In the genomic region with DNA sequence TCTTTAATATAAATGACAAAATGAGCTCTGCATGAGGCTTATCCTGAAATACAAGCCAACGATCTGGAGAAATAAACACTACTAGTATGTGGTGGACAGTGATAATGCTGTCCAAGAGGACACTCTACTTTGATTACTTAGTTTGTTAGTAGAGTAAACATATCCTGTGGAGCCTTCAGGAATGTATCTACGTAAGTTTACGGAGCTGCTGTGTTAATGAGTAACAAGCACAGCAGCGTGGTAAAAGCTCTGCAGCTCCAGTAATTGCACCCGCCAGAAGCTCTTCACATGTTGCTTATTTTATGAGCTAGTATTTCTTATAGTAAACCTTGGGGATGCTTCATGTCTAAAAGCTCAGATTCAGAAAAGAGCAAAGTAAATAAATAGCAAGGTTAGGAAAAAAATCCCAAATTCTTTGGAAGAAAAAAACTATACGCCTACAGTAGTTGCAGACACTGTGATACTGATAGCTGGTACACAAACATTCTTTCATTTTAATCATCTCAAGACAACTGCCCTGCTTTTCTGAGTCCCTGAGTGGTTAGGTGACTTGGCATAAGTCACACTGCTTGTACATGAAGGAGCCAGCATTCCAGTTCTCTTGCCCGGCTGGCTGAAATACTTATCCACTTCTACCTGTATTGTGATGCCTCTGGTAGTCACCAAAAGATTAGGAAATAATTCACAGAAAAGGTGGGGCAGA, we compare ENCODE assay signal across 9 cellular contexts. TPM values are rescaled to one million over a fixed set of nuclear protein-coding genes. Genes with fewer than 3 reads are reported as not detected.
DNase-seq lines count a peak whose midpoint lies in the region; ATAC-seq, FAIRE-seq and TF ChIP-seq lines count a peak whose summit lies in the region.
"Had no signal": no experiment of that assay in that cellular context is flagged by ENCODE, and none has a peak within 500 bp of the region (broad histone marks: within the 10 kb centered on the region; RNA-seq: fewer than 3 reads in every experiment).

No MANE protein-coding gene starts in this region.

- no peaks in the 10 kb centered on the region for H3K9me3 ChIP-seq in K562 (replicated peaks; ENCODE audit: control insufficient read depth, insufficient read depth, low read depth, low read length)
- H3K9me3 ChIP-seq in keratinocyte (ENCODE audit: control insufficient read depth, low read depth, low read length) = no peaks in the 10 kb centered on the region
- no peaks in the 10 kb centered on the region for H3K9me3 ChIP-seq in thyroid gland
- no peaks in the 10 kb centered on the region for H3K9me3 ChIP-seq in naive thymus-derived CD4-positive, alpha-beta T cell (ENCODE audit: control insufficient read depth in 2 of 3, low read length in 3 of 3)
- no peaks in the 10 kb centered on the region for H3K9me3 ChIP-seq in BE2C

- CTCF ChIA-PET in K562 (lab: Yijun Ruan, JAX; ENCODE audit: low intra/inter-chr PET ratio) = interaction anchor here (0.7 kb wide), 1 partner anchor 110 kb away, joined by 7 read pairs; no protein-coding TSS in a partner anchor
- CTCF ChIA-PET in naive thymus-derived CD4-positive, alpha-beta T cell (lab: Charles Lee) = interaction anchor here (0.7 to 1.1 kb wide), 2 partner anchors 48 to 83 kb away, joined by 3 read pairs; no protein-coding TSS in a partner anchor

- intact Hi-C loops in K562 (cut with micrococcal nuclease) (no loop called here), thyroid gland (cut with DNase I) (no loop called here)
- intact Hi-C loops in naive thymus-derived CD4-positive, alpha-beta T cell (cut with micrococcal nuclease) = no loop called here

- H3K27me3 Mint-ChIP-seq in naive thymus-derived CD4-positive, alpha-beta T cell = no peaks in the 10 kb centered on the region
- no peaks in the 10 kb centered on the region for H3K27me3 Mint-ChIP-seq in immature natural killer cell (ENCODE audit: low read depth in 3 of 3)

- no peaks in the 10 kb centered on the region for H3K9me1 ChIP-seq in K562 (ENCODE audit: control insufficient read depth, insufficient read depth, low read length)
- H3K9me1 ChIP-seq in keratinocyte (ENCODE audit: control insufficient read depth, extremely low read depth, insufficient read depth, low read length) = no peaks in the 10 kb centered on the region

- H3K27ac Mint-ChIP-seq in naive thymus-derived CD4-positive, alpha-beta T cell = no peak overlapping the region
- no peak overlapping the region for H3K27ac Mint-ChIP-seq in immature natural killer cell
- H3K27ac Mint-ChIP-seq: activated CD8-positive, alpha-beta T cell treated with anti-CD3 and anti-CD28 coated beads, Interleukin-2, amount 10 ng/mL, durations not matched to agents 7 days and 5 days had no signal

- no peak overlapping the region for H3K4me3 Mint-ChIP-seq in naive thymus-derived CD4-positive, alpha-beta T cell
- H3K4me3 Mint-ChIP-seq in immature natural killer cell = no peak overlapping the region
- H3K4me3 Mint-ChIP-seq: activated CD8-positive, alpha-beta T cell treated with anti-CD3 and anti-CD28 coated beads, Interleukin-2, amount 10 ng/mL, durations not matched to agents 7 days and 5 days; neural crest cell had no signal

- H3K9ac ChIP-seq in K562 (ENCODE audit: insufficient read depth in 1 of 2, low read depth in 2 of 2, low read length in 2 of 2) (no peak overlapping the region), keratinocyte (ENCODE audit: control insufficient read depth, extremely low read depth, insufficient read depth, low read length) (peak overlapping the region; percentile 36)

- H3K4me2 ChIP-seq in K562 (ENCODE audit: insufficient read depth, low read length) (no peak overlapping the region), keratinocyte (ENCODE audit: control insufficient read depth, extremely low read depth, insufficient read depth, low read depth, low read length) (peak overlapping the region; percentile 88)

- no peak for FAIRE-seq in K562 (lab: Jason Lieb, UNC)
- FAIRE-seq in keratinocyte (lab: Jason Lieb, UNC) = peak; percentile 20

- H3K4me1 Mint-ChIP-seq in naive thymus-derived CD4-positive, alpha-beta T cell = no peaks in the 10 kb centered on the region
- H3K4me1 Mint-ChIP-seq in immature natural killer cell = no peaks in the 10 kb centered on the region

- no peak overlapping the region for H3K4me3 ChIP-seq in K562
- H3K4me3 ChIP-seq in keratinocyte (ENCODE audit: control insufficient read depth in 2 of 3, extremely low read depth in 1 of 3, insufficient read depth in 2 of 3, low read depth in 1 of 3, low read length in 3 of 3) = peak overlapping the region in 2 of 3 experiments; percentile 8 to 29
- no peak overlapping the region for H3K4me3 ChIP-seq in thyroid gland (replicated peaks in 1 of 3)
- H3K4me3 ChIP-seq in naive thymus-derived CD4-positive, alpha-beta T cell (ENCODE audit: low read length) = no peak overlapping the region
- no peak overlapping the region for H3K4me3 ChIP-seq in BE2C (ENCODE audit: low read depth, low read length)

- no peak overlapping the region for H2AFZ ChIP-seq in K562 (ENCODE audit: low read depth, low read length)
- H2AFZ ChIP-seq in keratinocyte (ENCODE audit: control insufficient read depth, low read length) = no peak overlapping the region

- H3K9me3 Mint-ChIP-seq in naive thymus-derived CD4-positive, alpha-beta T cell = no peaks in the 10 kb centered on the region
- peaks cover 0 to 1% (median 0%) of the 10 kb centered on the region in 6 donors for H3K9me3 Mint-ChIP-seq in immature natural killer cell
- H3K9me3 Mint-ChIP-seq: neural crest cell had no signal

- H3K36me3 Mint-ChIP-seq in naive thymus-derived CD4-positive, alpha-beta T cell = no peaks in the 10 kb centered on the region
- no peaks in the 10 kb centered on the region for H3K36me3 Mint-ChIP-seq in immature natural killer cell

- TF ChIP-seq CTCF in K562 (IDR thresholded peaks at IDR 0.05 in 2 of 3, conservative IDR thresholded peaks at IDR 0.05 in 1 of 3; ENCODE audit: insufficient read depth in 2 of 3, low read depth in 1 of 3, low read length in 3 of 3) = no peak
- no peak for TF ChIP-seq CTCF in keratinocyte (optimal IDR thresholded peaks at IDR 0.05 in 1 of 3, IDR thresholded peaks at IDR 0.05 in 1 of 3, conservative IDR thresholded peaks at IDR 0.05 in 1 of 3; ENCODE audit: extremely low read depth in 1 of 3, insufficient read depth in 2 of 3, low read length in 3 of 3)
- TF ChIP-seq CTCF in thyroid gland (IDR thresholded peaks at IDR 0.05) = no peak
- no peak for TF ChIP-seq CTCF in BE2C (IDR thresholded peaks at IDR 0.05; ENCODE audit: low read depth, low read length)

- TF ChIP-seq EP300 in K562 (IDR thresholded peaks at IDR 0.05; ENCODE audit: low read length) = no peak

- ATAC-seq in K562 = no peak
- no peak for ATAC-seq in naive thymus-derived CD4-positive, alpha-beta T cell
- ATAC-seq: activated CD8-positive, alpha-beta T cell treated with anti-CD3 and anti-CD28 coated beads, Interleukin-2, amount 10 ng/mL, durations not matched to agents 7 days and 5 days had no signal

- peaks cover 8 to 50% of the 10 kb centered on the region in 2 experiments; a peak in 3 of 5 replicates for H3K4me1 ChIP-seq in K562 (replicated peaks in 1 of 2; ENCODE audit: control insufficient read depth in 2 of 2, insufficient read depth in 2 of 2, low read length in 2 of 2)
- H3K4me1 ChIP-seq in keratinocyte (ENCODE audit: control insufficient read depth, extremely low read depth, insufficient read depth, low read length) = peaks cover 71% of the 10 kb centered on the region
- peaks cover 16 to 22% of the 10 kb centered on the region in 2 donors for H3K4me1 ChIP-seq in thyroid gland
- no peaks in the 10 kb centered on the region for H3K4me1 ChIP-seq in naive thymus-derived CD4-positive, alpha-beta T cell (ENCODE audit: control insufficient read depth in 2 of 2, insufficient read depth in 2 of 2, low read length in 2 of 2)
- H3K4me1 ChIP-seq in BE2C = no peaks in the 10 kb centered on the region; the same call in 1 of the 2 replicates

- in situ Hi-C loops in K562 (cut with MboI) = no loop called here

- H3K79me2 ChIP-seq in K562 (ENCODE audit: control insufficient read depth, insufficient read depth, low read length) (no peaks in the 10 kb centered on the region), keratinocyte (ENCODE audit: control insufficient read depth, insufficient read depth, low read length) (peaks cover 35% of the 10 kb centered on the region)

- peak; percentile 80 for DNase-seq in LoVo (ENCODE audit: low spot score)
- DNase-seq in K562 (ENCODE audit: extremely low read depth in 1 of 4, low spot score in 3 of 4) = no peak
- DNase-seq in keratinocyte (ENCODE audit: low read depth, low spot score) = no peak
- peak; percentile 35 to 44 for DNase-seq in thyroid gland
- DNase-seq in naive thymus-derived CD4-positive, alpha-beta T cell = no peak
- DNase-seq in immature natural killer cell = no peak
- no peak for DNase-seq in BE2C
- DNase-seq: activated CD8-positive, alpha-beta T cell treated with anti-CD3 and anti-CD28 coated beads, Interleukin-2, amount 10 ng/mL, durations not matched to agents 7 days and 5 days had no signal

- TF ChIP-seq POLR2A in K562 (conservative IDR thresholded peaks at IDR 0.05) (no peak), thyroid gland (IDR thresholded peaks at IDR 0.05) (no peak)

- no peak overlapping the region for H3K27ac ChIP-seq in K562 (ENCODE audit: extremely low read depth, low read depth, low read length)
- peak overlapping the region; percentile 75 for H3K27ac ChIP-seq in keratinocyte (ENCODE audit: control insufficient read depth, insufficient read depth, low read length)
- H3K27ac ChIP-seq in thyroid gland = peak overlapping the region in 1 of 3 donors; percentile 5
- no peak overlapping the region for H3K27ac ChIP-seq in naive thymus-derived CD4-positive, alpha-beta T cell (ENCODE audit: low read depth, low read length)

- dilution Hi-C loops in keratinocyte (cut with MboI; ENCODE audit: extremely low pct_ligation_motif_present, low sequenced_read_pairs) = no loop called here

- no peaks in the 10 kb centered on the region for H4K20me1 ChIP-seq in K562 (replicated peaks; ENCODE audit: control insufficient read depth, insufficient read depth, low read length)
- no peaks in the 10 kb centered on the region for H4K20me1 ChIP-seq in keratinocyte (ENCODE audit: control insufficient read depth, extremely low read depth, insufficient read depth, low read length)

- POLR2A ChIA-PET in K562 (lab: Yijun Ruan, JAX) = interaction anchor here (1.2 to 2.2 kb wide), 5 partner anchors 9 to 20 kb away, joined by 3 to 9 read pairs (median 7); no protein-coding TSS in a partner anchor
- POLR2A ChIA-PET in naive thymus-derived CD4-positive, alpha-beta T cell (lab: Charles Lee) = no interaction called here

- BruUV-seq in K562 (replicated peaks; lab: Mats Ljungman, UMichigan) = no TSS peak

- 53% methylated on average over 7 of the region's 7 CpGs for WGBS in K562 (ENCODE audit: insufficient coverage, low coverage, missing lambda C conversion rate)
- WGBS in thyroid gland, 2 donors = 68 to 72% methylated on average over 7 of the region's 7 CpGs

- H3K36me3 ChIP-seq in K562 (ENCODE audit: control insufficient read depth, insufficient read depth, low read length) = no peaks in the 10 kb centered on the region
- H3K36me3 ChIP-seq in keratinocyte (ENCODE audit: control insufficient read depth in 2 of 2, extremely low read depth in 1 of 2, insufficient read depth in 2 of 2, low read length in 2 of 2) = peaks cover 0 to under 1% of the 10 kb centered on the region in 2 experiments
- H3K36me3 ChIP-seq in thyroid gland = no peaks in the 10 kb centered on the region
- no peaks in the 10 kb centered on the region for H3K36me3 ChIP-seq in naive thymus-derived CD4-positive, alpha-beta T cell (ENCODE audit: control insufficient read depth in 2 of 3, insufficient read depth in 3 of 3, low read length in 3 of 3)
- no peaks in the 10 kb centered on the region for H3K36me3 ChIP-seq in BE2C

- TF ChIP-seq RAD21 in K562 (CRISPR knock-in tag; conservative IDR thresholded peaks at IDR 0.05 in 1 of 2, IDR thresholded peaks at IDR 0.05 in 1 of 2) = no peak

- H3K27me3 ChIP-seq in K562 (ENCODE audit: control insufficient read depth in 2 of 2, insufficient read depth in 2 of 2, low read length in 2 of 2) (no peaks in the 10 kb centered on the region), keratinocyte (ENCODE audit: control insufficient read depth, extremely low read depth, insufficient read depth, low read length) (no peaks in the 10 kb centered on the region), thyroid gland (no peaks in the 10 kb centered on the region), BE2C (no peaks in the 10 kb centered on the region)
- H3K27me3 ChIP-seq in naive thymus-derived CD4-positive, alpha-beta T cell (ENCODE audit: control insufficient read depth in 2 of 2, insufficient read depth in 2 of 2, low read length in 2 of 2) = no peaks in the 10 kb centered on the region

RNA-seq across cellular contexts. Expression of gene CCDC34, which starts 32.7 kb away (rescaled TPM):
- 2.5 and 6.3 TPM in 2 replicates for total RNA-seq in K562 (2011; cell fraction: chromatin; rRNA removed; ENCODE audit: low replicate concordance)
- 2.5 and 2.7 TPM in 2 replicates for total RNA-seq in K562 (2011; cell fraction: nucleolus; rRNA removed)
- total RNA-seq in K562 (2011; cell fraction: nucleoplasm; rRNA removed) = 3.3 and 7.7 TPM in 2 replicates
- total RNA-seq in K562 (2014; rRNA removed) (13.8 and 16.5 TPM in 2 replicates), K562 (2014; rRNA removed; fragmentation: Illumina TruSeq; extraction: Trizol) (22.4 and 24.7 TPM in 2 replicates), K562 (2015; rRNA removed; fragmentation: Illumina TruSeq; extraction: Trizol) (32.6 and 34.7 TPM in 2 replicates), K562 (2021) (14.8 and 15.7 TPM in 2 replicates), thyroid gland (1 to 10 TPM; 2.1 to 4.6 (median 3.9) TPM)
- polyA plus RNA-seq in K562 (2011; rRNA removed) (8.1 and 11.9 TPM in 2 replicates), K562 (2014; fragmentation: Illumina TruSeq; extraction: Trizol) (30.9 and 42.0 TPM in 2 replicates), K562 (2014; fragmentation: Nextera tagmentation; extraction: Ambion mirVana) (1 to 10 TPM; 6.2 to 6.6 TPM), K562 (2014; rRNA removed) (15.6 and 19.0 TPM in 2 replicates), keratinocyte (1.6 to 4.2 TPM (median 3.1 TPM) in 3 replicates), immature natural killer cell (1 to 10 TPM; 1.3 to 1.6 (median 1.4) TPM)
- polyA plus RNA-seq in K562 (2011; cell fraction: cytosol; rRNA removed) = 5.8 and 7.1 TPM in 2 replicates
- 5.1 and 5.8 TPM in 2 replicates for polyA plus RNA-seq in K562 (2011; cell fraction: nucleus; rRNA removed)
- polyA plus RNA-seq in K562 (2012) = 16.1 and 24.0 TPM in 2 replicates
- polyA minus RNA-seq in K562 (2011; rRNA and poly(A)+ RNA removed) = 5.4 and 7.6 TPM in 2 replicates
- 3.1 and 4.3 TPM in 2 replicates for polyA minus RNA-seq in K562 (2011; cell fraction: cytosol; rRNA and poly(A)+ RNA removed)
- polyA minus RNA-seq in K562 (2011; cell fraction: nucleus; rRNA and poly(A)+ RNA removed) = 4.7 and 5.2 TPM in 2 replicates
- 3.5 TPM for polyA plus RNA-seq in keratinocyte (2011; ENCODE audit: low read depth)
- polyA plus RNA-seq in keratinocyte (2011; cell fraction: cytosol; rRNA removed) = 1.8 and 2.1 TPM in 2 replicates
- polyA plus RNA-seq in keratinocyte (2011; cell fraction: nucleus; rRNA removed) = 1.8 and 2.0 TPM in 2 replicates
- polyA plus RNA-seq in keratinocyte (2012; ENCODE audit: low replicate concordance) = 2.7 and 5.8 TPM in 2 replicates
- 0.59 to 2.1 TPM (median 0.66 TPM) in 3 replicates for polyA minus RNA-seq in keratinocyte
- 1.2 TPM for polyA minus RNA-seq in keratinocyte (2011; cell fraction: cytosol; rRNA and poly(A)+ RNA removed)
- polyA minus RNA-seq in keratinocyte (2011; cell fraction: nucleus; rRNA and poly(A)+ RNA removed) = 3.0 and 7.3 TPM in 2 replicates
- 10 to 100 TPM in 1 of 5 experiments, 1 to 10 TPM in 4; 1.3 to 10.0 (median 3.6) TPM for total RNA-seq in naive thymus-derived CD4-positive, alpha-beta T cell
- 1 to 10 TPM; 2.0 to 2.3 TPM for polyA plus RNA-seq in naive thymus-derived CD4-positive, alpha-beta T cell
- 3.2 TPM for polyA plus RNA-seq in BE2C (2012; ENCODE audit: insufficient read depth, insufficient read length, low read depth)

Comparison
In these comparisons a context has a peak if more than half of its experiments do, and no peak if none do; other contexts are left out.
1. DNase-seq: peak in LoVo (single experiment) and thyroid gland (2 of 2); none in K562 (0 of 4), keratinocyte (single experiment), naive thymus-derived CD4-positive, alpha-beta T cell (0 of 9), immature natural killer cell (0 of 3) and BE2C (single experiment).
2. H3K4me3 ChIP-seq: peak in keratinocyte (2 of 3); none in K562 (single experiment), thyroid gland (0 of 3), naive thymus-derived CD4-positive, alpha-beta T cell (single experiment) and BE2C (single experiment).